In the genomic region with DNA sequence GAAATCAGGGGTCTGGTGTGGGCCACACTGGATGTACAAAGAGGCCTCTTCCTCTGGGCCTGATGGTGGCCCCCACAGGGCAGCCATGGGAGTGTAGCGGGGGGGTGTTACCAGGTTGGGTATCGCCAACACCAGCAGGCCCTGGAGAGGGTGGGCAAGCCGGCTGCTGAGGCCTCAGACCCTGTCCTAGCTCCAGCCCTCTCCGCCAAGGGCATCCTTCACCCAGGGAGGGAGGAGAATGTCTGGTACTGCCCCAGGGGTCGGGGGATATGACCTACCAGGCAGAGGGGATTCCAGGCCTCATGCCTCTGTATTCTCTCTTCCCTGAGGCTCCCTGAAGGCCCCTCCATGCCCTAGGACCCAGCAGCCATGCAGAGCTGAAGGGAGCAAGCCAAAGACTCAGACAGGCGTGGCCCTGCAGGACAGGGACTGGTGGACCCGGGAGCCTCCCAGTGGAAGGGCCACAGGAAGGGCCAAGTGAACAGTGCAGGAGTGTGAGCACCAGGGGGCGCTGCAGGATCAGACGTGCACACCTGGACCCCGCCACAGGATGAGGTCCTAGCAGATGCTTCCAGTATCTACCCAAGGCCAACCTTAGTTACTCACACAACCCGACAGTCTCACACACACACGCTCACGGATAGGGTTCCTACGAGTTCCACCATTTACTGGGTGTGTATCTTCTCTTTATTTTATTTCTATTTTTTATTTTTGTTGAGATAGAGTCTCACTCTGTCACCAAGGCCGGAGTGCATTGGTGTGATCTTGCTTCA, we compare ENCODE assay signal across 1 cellular context.
TF ChIP-seq lines count a peak whose summit lies in the region.

No MANE protein-coding gene starts in this region.

TF ChIP-seq in HepG2, 621 proteins besides CTCF, POLR2A, EP300 and RAD21 (continued from another document and continues in another):
- TF ChIP-seq ZBTB44 (CRISPR knock-in tag; IDR thresholded peaks at IDR 0.05) (no peak), ZSCAN25 (CRISPR knock-in tag; IDR thresholded peaks at IDR 0.05) (peak; percentile 78), GATA4 (IDR thresholded peaks at IDR 0.05; ENCODE audit: borderline replicate concordance, low read depth) (no peak), NFKBIZ (CRISPR knock-in tag; IDR thresholded peaks at IDR 0.05) (peak; percentile 65; the same call in 1 of the 2 replicates), TCF12 (IDR thresholded peaks at IDR 0.05) (no peak), TCF12 (CRISPR knock-in tag; IDR thresholded peaks at IDR 0.05) (no peak), ZNF784 (CRISPR knock-in tag; IDR thresholded peaks at IDR 0.05; ENCODE audit: borderline replicate concordance) (peak; percentile 44; the same call in 1 of the 2 replicates), RFX1 (IDR thresholded peaks at IDR 0.05) (no peak), ADNP (CRISPR knock-in tag; IDR thresholded peaks at IDR 0.05) (no peak), ZNF703 (CRISPR knock-in tag; IDR thresholded peaks at IDR 0.05; ENCODE audit: borderline replicate concordance) (no peak), SMARCE1 (IDR thresholded peaks at IDR 0.05; ENCODE audit: borderline replicate concordance) (no peak), PHF5A (CRISPR knock-in tag; IDR thresholded peaks at IDR 0.05; ENCODE audit: low read depth, unreplicated experiment) (peak; percentile 64), ATM (IDR thresholded peaks at IDR 0.05; ENCODE audit: borderline replicate concordance) (no peak), MIER2 (CRISPR knock-in tag; IDR thresholded peaks at IDR 0.05) (peak; percentile 81), ZNF567 (CRISPR knock-in tag; IDR thresholded peaks at IDR 0.05; ENCODE audit: borderline replicate concordance) (0 out of 2 replicates have a peak, but pooled peaks have one; percentile 61), ZNF34 (CRISPR knock-in tag; IDR thresholded peaks at IDR 0.05; ENCODE audit: borderline replicate concordance) (no peak), HDAC6 (IDR thresholded peaks at IDR 0.05; ENCODE audit: low read depth, low read length) (no peak), TRIM24 (CRISPR knock-in tag; IDR thresholded peaks at IDR 0.05) (no peak), DNMT1 (CRISPR knock-in tag; IDR thresholded peaks at IDR 0.05) (peak; percentile 82; the same call in 1 of the 2 replicates), NFYC (CRISPR knock-in tag; IDR thresholded peaks at IDR 0.05) (peak; percentile 28; the same call in 1 of the 2 replicates), MEF2D (CRISPR knock-in tag; IDR thresholded peaks at IDR 0.05) (0 out of 2 replicates have a peak, but pooled peaks have one; percentile 47), PRMT3 (CRISPR knock-in tag; IDR thresholded peaks at IDR 0.05; ENCODE audit: borderline replicate concordance, low read depth) (no peak), ZFP1 (CRISPR knock-in tag; IDR thresholded peaks at IDR 0.05) (peak; percentile 67; the same call in 1 of the 2 replicates), ZNF20 (CRISPR knock-in tag; IDR thresholded peaks at IDR 0.05) (no peak), GATAD2A (CRISPR knock-in tag; IDR thresholded peaks at IDR 0.05) (peak; percentile 75), REL (CRISPR knock-in tag; conservative IDR thresholded peaks at IDR 0.05) (no peak), GATAD1 (CRISPR knock-in tag; IDR thresholded peaks at IDR 0.05) (peak; percentile 80), ZNF543 (CRISPR knock-in tag; IDR thresholded peaks at IDR 0.05) (no peak), IKZF4 (CRISPR knock-in tag; IDR thresholded peaks at IDR 0.05; ENCODE audit: borderline replicate concordance, low read depth, not compliant biosample characterization) (no peak), ZNF333 (CRISPR knock-in tag; IDR thresholded peaks at IDR 0.05; ENCODE audit: borderline replicate concordance) (no peak), NFE2 (CRISPR knock-in tag; IDR thresholded peaks at IDR 0.05) (no peak), ZSCAN12 (CRISPR knock-in tag; IDR thresholded peaks at IDR 0.05) (no peak), HHEX (CRISPR knock-in tag; IDR thresholded peaks at IDR 0.05) (no peak), PAX8 (CRISPR knock-in tag; IDR thresholded peaks at IDR 0.05; ENCODE audit: borderline replicate concordance) (no peak), DMAP1 (CRISPR knock-in tag; IDR thresholded peaks at IDR 0.05) (no peak), KMT2B (CRISPR knock-in tag; IDR thresholded peaks at IDR 0.05) (peak; percentile 55; the same call in 1 of the 2 replicates), CHCHD3 (CRISPR knock-in tag; IDR thresholded peaks at IDR 0.05) (0 out of 2 replicates have a peak, but pooled peaks have one; percentile 78), ZNF879 (CRISPR knock-in tag; IDR thresholded peaks at IDR 0.05) (no peak; the same call in 1 of the 2 replicates), ZNF296 (CRISPR knock-in tag; conservative IDR thresholded peaks at IDR 0.05) (0 out of 2 replicates have a peak, but pooled peaks have one; percentile 67)
- TF ChIP-seq, protein P1, sequence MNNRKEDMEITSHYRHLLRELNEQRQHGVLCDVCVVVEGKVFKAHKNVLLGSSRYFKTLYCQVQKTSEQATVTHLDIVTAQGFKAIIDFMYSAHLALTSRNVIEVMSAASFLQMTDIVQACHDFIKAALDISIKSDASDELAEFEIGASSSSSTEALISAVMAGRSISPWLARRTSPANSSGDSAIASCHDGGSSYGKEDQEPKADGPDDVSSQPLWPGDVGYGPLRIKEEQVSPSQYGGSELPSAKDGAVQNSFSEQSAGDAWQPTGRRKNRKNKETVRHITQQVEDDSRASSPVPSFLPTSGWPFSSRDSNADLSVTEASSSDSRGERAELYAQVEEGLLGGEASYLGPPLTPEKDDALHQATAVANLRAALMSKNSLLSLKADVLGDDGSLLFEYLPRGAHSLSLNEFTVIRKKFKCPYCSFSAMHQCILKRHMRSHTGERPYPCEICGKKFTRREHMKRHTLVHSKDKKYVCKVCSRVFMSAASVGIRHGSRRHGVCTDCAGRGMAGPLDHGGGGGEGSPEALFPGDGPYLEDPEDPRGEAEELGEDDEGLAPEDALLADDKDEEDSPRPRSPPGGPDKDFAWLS (CRISPR knock-in tag; IDR thresholded peaks at IDR 0.05; ENCODE audit: borderline replicate concordance): no peak; the same call in 1 of the 2 replicates
- TF ChIP-seq, protein P2, sequence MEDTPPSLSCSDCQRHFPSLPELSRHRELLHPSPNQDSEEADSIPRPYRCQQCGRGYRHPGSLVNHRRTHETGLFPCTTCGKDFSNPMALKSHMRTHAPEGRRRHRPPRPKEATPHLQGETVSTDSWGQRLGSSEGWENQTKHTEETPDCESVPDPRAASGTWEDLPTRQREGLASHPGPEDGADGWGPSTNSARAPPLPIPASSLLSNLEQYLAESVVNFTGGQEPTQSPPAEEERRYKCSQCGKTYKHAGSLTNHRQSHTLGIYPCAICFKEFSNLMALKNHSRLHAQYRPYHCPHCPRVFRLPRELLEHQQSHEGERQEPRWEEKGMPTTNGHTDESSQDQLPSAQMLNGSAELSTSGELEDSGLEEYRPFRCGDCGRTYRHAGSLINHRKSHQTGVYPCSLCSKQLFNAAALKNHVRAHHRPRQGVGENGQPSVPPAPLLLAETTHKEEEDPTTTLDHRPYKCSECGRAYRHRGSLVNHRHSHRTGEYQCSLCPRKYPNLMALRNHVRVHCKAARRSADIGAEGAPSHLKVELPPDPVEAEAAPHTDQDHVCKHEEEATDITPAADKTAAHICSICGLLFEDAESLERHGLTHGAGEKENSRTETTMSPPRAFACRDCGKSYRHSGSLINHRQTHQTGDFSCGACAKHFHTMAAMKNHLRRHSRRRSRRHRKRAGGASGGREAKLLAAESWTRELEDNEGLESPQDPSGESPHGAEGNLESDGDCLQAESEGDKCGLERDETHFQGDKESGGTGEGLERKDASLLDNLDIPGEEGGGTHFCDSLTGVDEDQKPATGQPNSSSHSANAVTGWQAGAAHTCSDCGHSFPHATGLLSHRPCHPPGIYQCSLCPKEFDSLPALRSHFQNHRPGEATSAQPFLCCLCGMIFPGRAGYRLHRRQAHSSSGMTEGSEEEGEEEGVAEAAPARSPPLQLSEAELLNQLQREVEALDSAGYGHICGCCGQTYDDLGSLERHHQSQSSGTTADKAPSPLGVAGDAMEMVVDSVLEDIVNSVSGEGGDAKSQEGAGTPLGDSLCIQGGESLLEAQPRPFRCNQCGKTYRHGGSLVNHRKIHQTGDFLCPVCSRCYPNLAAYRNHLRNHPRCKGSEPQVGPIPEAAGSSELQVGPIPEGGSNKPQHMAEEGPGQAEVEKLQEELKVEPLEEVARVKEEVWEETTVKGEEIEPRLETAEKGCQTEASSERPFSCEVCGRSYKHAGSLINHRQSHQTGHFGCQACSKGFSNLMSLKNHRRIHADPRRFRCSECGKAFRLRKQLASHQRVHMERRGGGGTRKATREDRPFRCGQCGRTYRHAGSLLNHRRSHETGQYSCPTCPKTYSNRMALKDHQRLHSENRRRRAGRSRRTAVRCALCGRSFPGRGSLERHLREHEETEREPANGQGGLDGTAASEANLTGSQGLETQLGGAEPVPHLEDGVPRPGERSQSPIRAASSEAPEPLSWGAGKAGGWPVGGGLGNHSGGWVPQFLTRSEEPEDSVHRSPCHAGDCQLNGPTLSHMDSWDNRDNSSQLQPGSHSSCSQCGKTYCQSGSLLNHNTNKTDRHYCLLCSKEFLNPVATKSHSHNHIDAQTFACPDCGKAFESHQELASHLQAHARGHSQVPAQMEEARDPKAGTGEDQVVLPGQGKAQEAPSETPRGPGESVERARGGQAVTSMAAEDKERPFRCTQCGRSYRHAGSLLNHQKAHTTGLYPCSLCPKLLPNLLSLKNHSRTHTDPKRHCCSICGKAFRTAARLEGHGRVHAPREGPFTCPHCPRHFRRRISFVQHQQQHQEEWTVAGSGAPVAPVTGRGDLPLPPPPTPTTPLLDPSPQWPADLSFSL (CRISPR knock-in tag; IDR thresholded peaks at IDR 0.05): no peak
- TF ChIP-seq, protein P3, sequence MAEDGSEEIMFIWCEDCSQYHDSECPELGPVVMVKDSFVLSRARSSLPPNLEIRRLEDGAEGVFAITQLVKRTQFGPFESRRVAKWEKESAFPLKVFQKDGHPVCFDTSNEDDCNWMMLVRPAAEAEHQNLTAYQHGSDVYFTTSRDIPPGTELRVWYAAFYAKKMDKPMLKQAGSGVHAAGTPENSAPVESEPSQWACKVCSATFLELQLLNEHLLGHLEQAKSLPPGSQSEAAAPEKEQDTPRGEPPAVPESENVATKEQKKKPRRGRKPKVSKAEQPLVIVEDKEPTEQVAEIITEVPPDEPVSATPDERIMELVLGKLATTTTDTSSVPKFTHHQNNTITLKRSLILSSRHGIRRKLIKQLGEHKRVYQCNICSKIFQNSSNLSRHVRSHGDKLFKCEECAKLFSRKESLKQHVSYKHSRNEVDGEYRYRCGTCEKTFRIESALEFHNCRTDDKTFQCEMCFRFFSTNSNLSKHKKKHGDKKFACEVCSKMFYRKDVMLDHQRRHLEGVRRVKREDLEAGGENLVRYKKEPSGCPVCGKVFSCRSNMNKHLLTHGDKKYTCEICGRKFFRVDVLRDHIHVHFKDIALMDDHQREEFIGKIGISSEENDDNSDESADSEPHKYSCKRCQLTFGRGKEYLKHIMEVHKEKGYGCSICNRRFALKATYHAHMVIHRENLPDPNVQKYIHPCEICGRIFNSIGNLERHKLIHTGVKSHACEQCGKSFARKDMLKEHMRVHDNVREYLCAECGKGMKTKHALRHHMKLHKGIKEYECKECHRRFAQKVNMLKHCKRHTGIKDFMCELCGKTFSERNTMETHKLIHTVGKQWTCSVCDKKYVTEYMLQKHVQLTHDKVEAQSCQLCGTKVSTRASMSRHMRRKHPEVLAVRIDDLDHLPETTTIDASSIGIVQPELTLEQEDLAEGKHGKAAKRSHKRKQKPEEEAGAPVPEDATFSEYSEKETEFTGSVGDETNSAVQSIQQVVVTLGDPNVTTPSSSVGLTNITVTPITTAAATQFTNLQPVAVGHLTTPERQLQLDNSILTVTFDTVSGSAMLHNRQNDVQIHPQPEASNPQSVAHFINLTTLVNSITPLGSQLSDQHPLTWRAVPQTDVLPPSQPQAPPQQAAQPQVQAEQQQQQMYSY (CRISPR knock-in tag; IDR thresholded peaks at IDR 0.05): no peak
- TF ChIP-seq, protein P4, sequence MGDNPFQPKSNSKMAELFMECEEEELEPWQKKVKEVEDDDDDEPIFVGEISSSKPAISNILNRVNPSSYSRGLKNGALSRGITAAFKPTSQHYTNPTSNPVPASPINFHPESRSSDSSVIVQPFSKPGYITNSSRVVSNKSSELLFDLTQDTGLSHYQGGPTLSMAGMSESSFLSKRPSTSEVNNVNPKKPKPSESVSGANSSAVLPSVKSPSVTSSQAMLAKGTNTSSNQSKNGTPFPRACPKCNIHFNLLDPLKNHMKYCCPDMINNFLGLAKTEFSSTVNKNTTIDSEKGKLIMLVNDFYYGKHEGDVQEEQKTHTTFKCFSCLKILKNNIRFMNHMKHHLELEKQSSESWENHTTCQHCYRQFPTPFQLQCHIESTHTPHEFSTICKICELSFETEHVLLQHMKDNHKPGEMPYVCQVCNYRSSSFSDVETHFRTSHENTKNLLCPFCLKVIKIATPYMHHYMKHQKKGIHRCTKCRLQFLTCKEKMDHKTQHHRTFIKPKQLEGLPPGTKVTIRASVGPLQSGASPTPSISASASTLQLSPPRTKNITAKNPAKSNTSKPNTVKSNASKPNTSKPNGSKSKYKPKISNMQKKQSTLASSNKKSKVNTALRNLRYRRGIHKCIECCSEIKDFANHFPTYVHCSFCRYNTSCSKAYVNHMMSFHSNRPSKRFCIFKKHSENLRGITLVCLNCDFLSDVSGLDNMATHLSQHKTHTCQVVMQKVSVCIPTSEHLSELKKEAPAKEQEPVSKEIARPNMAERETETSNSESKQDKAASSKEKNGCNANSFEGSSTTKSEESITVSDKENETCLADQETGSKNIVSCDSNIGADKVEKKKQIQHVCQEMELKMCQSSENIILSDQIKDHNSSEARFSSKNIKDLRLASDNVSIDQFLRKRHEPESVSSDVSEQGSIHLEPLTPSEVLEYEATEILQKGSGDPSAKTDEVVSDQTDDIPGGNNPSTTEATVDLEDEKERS (CRISPR knock-in tag; IDR thresholded peaks at IDR 0.05): no peak
